Comparison of ENCODE assay signal across 9 cellular contexts in the genomic region with DNA sequence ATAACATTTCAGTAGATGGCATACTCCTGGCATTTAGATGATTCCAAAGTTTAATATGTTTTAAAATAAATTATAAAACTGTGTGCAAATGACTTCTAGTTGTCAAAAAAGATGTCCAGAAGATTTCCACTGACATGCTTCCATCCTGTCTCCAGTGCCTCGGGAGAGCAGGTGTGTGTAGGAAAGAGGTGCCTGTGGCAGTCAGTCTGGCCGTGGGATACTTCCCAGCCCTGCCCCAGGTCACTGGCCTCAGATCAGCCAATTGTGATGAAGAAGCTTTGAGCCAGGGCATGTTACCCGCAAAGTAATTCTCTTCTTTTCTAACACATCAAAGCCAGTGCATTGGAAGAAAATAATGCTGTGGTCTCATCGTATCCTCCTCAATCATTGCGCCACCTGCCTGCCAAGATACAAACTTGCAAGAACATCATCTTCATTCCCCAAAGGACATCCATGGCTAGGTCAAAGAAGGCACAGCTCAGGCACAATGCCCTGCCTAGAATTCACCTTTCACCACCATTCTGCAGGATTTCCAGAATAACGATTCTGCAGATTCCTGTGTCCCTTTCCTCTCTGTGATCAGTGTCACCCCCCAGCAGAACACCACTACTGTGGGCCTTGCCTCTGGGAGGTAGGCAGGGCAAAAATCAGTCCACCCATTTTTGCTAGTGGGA. TPM values are rescaled to one million over a fixed set of nuclear protein-coding genes. Genes with fewer than 3 reads are reported as not detected.
DNase-seq lines count a peak whose midpoint lies in the region; ATAC-seq and TF ChIP-seq lines count a peak whose summit lies in the region.
"Had no signal": no experiment of that assay in that cellular context is flagged by ENCODE, and none has a peak within 500 bp of the region (broad histone marks: within the 10 kb centered on the region; RNA-seq: fewer than 3 reads in every experiment).

No MANE protein-coding gene starts in this region.

- H3K4me1 Mint-ChIP-seq in progenitor cell of endocrine pancreas (ENCODE audit: low read depth): peaks cover 2% of the 10 kb centered on the region

- no peak overlapping the region for H3K4me3 ChIP-seq in HEK293 (ENCODE audit: low read depth, low read length)

- CTCF ChIA-PET in HEK293 (lab: Yijun Ruan, JAX): interaction anchor here (0.6 to 21.0 kb wide), 40 partner anchors 10 to 1554 kb away, joined by 3 to 512 read pairs (median 4); no protein-coding TSS in a partner anchor

- peaks cover 5% of the 10 kb centered on the region for H3K9me3 Mint-ChIP-seq in progenitor cell of endocrine pancreas (ENCODE audit: low read depth)
- H3K9me3 Mint-ChIP-seq: CD8-positive, alpha-beta memory T cell had no signal

- TF ChIP-seq CTCF in HEK293 (tag by site-specific recombination; IDR thresholded peaks at IDR 0.05): no peak
- peak; percentile 50 for TF ChIP-seq CTCF in progenitor cell of endocrine pancreas (IDR thresholded peaks at IDR 0.05; ENCODE audit: unreplicated experiment)

- no peaks in the 10 kb centered on the region for H3K36me3 Mint-ChIP-seq in progenitor cell of endocrine pancreas (ENCODE audit: insufficient read depth)
- H3K36me3 Mint-ChIP-seq: CD8-positive, alpha-beta memory T cell had no signal

- ATAC-seq in esophagus mucosa: peak; percentile 31
- no peak for ATAC-seq in HG03139 (IDR thresholded peaks at IDR 0.05; ENCODE audit: unreplicated experiment)
- ATAC-seq in HG03159 (IDR thresholded peaks at IDR 0.05; ENCODE audit: unreplicated experiment): no peak

- no peak overlapping the region for H3K27ac Mint-ChIP-seq in progenitor cell of endocrine pancreas
- H3K27ac Mint-ChIP-seq: CD8-positive, alpha-beta memory T cell had no signal

- H3K27me3 Mint-ChIP-seq in progenitor cell of endocrine pancreas: peaks cover 44% of the 10 kb centered on the region

- DNase-seq in NCI-H2029 (lab: John Stamatoyannopoulos, UW): peak; percentile 4
- no peak for DNase-seq in NCI-H2029 treated with DMSO at 0.1 percent for 48 hours (lab: John Stamatoyannopoulos, UW)
- DNase-seq in SK-MEL-5 (ENCODE audit: low read depth, low spot score): peak; percentile 62
- no peak for DNase-seq in progenitor cell of endocrine pancreas (ENCODE audit: low spot score, unreplicated experiment)

- no peaks in the 10 kb centered on the region for H3K36me3 ChIP-seq in HEK293 (ENCODE audit: control insufficient read depth in 2 of 2, insufficient read depth in 1 of 2, low read length in 2 of 2)

- no peak overlapping the region for H3K4me3 Mint-ChIP-seq in progenitor cell of endocrine pancreas (ENCODE audit: low read depth)
- H3K4me3 Mint-ChIP-seq: CD8-positive, alpha-beta memory T cell had no signal

- H3K9me3 ChIP-seq in HEK293 (ENCODE audit: control insufficient read depth, insufficient read depth, low read depth, low read length): no peaks in the 10 kb centered on the region

- no peaks in the 10 kb centered on the region for H3K4me1 ChIP-seq in HEK293 (ENCODE audit: control insufficient read depth, insufficient read depth, low read length)

- in situ Hi-C loops in SK-MEL-5 (cut with HindIII; ENCODE audit: low pct_unique_long_range_greater_than_20kb, low sequenced_read_pairs): no loop called here

- no peak overlapping the region for H3K27ac ChIP-seq in HEK293 (ENCODE audit: extremely low read depth, low read depth, low read length)

- POLR2A ChIA-PET in HEK293 (lab: Yijun Ruan, JAX): interaction anchor here (0.7 kb wide), 3 partner anchors 47 to 472 kb away, joined by 3 to 6 read pairs (median 4); no protein-coding TSS in a partner anchor

TF ChIP-seq in HEK293, 187 proteins besides CTCF, POLR2A, EP300 and RAD21 (continues in another document):
- TF ChIP-seq ZNF558 (tag by site-specific recombination; IDR thresholded peaks at IDR 0.05) (no peak), OVOL3 (tag by site-specific recombination; IDR thresholded peaks at IDR 0.05) (0 out of 2 replicates have a peak, but pooled peaks have one; percentile 14), TRIM28 (IDR thresholded peaks at IDR 0.05; ENCODE audit: borderline replicate concordance, low read length) (peak; percentile 91), ZNF19 (tag by site-specific recombination; IDR thresholded peaks at IDR 0.05; ENCODE audit: low read depth) (no peak), ZNF654 (tag by site-specific recombination; IDR thresholded peaks at IDR 0.05; ENCODE audit: low read depth) (peak; percentile 60), ZNF510 (tag by site-specific recombination; IDR thresholded peaks at IDR 0.05; ENCODE audit: insufficient replicate concordance) (peak; percentile 49), ZSCAN30 (tag by site-specific recombination; IDR thresholded peaks at IDR 0.05) (0 out of 2 replicates have a peak, but pooled peaks have one; percentile 50), MEIS1 (CRISPR knock-in tag; IDR thresholded peaks at IDR 0.05; ENCODE audit: borderline replicate concordance) (no peak), ZBTB17 (tag by site-specific recombination; IDR thresholded peaks at IDR 0.05) (0 out of 2 replicates have a peak, but pooled peaks have one; percentile 21), ZNF175 (tag by site-specific recombination; IDR thresholded peaks at IDR 0.05) (no peak), ZNF335 (tag by site-specific recombination; conservative IDR thresholded peaks at IDR 0.05) (no peak), ZNF580 (tag by site-specific recombination; IDR thresholded peaks at IDR 0.05) (0 out of 2 replicates have a peak, but pooled peaks have one; percentile 8), ZFP41 (tag by site-specific recombination; IDR thresholded peaks at IDR 0.05; ENCODE audit: borderline replicate concordance) (no peak), ZNF214 (tag by site-specific recombination; IDR thresholded peaks at IDR 0.05; ENCODE audit: borderline replicate concordance) (no peak), SETDB1 (IDR thresholded peaks at IDR 0.05; ENCODE audit: insufficient read length, low read length) (peak; percentile 77), ZNF670 (tag by site-specific recombination; IDR thresholded peaks at IDR 0.05; ENCODE audit: low read depth) (no peak), ZNF133 (tag by site-specific recombination; IDR thresholded peaks at IDR 0.05) (peak; percentile 100)
- TF ChIP-seq, protein P1, sequence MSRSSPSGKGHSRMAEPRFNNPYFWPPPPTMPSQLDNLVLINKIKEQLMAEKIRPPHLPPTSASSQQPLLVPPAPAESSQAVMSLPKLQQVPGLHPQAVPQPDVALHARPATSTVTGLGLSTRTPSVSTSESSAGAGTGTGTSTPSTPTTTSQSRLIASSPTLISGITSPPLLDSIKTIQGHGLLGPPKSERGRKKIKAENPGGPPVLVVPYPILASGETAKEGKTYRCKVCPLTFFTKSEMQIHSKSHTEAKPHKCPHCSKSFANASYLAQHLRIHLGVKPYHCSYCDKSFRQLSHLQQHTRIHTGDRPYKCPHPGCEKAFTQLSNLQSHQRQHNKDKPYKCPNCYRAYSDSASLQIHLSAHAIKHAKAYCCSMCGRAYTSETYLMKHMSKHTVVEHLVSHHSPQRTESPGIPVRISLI (tag by site-specific recombination; IDR thresholded peaks at IDR 0.05): no peak
- TF ChIP-seq, protein P2, sequence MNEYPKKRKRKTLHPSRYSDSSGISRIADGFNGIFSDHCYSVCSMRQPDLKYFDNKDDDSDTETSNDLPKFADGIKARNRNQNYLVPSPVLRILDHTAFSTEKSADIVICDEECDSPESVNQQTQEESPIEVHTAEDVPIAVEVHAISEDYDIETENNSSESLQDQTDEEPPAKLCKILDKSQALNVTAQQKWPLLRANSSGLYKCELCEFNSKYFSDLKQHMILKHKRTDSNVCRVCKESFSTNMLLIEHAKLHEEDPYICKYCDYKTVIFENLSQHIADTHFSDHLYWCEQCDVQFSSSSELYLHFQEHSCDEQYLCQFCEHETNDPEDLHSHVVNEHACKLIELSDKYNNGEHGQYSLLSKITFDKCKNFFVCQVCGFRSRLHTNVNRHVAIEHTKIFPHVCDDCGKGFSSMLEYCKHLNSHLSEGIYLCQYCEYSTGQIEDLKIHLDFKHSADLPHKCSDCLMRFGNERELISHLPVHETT (tag by site-specific recombination; IDR thresholded peaks at IDR 0.05): no peak
- TF ChIP-seq, protein P3, sequence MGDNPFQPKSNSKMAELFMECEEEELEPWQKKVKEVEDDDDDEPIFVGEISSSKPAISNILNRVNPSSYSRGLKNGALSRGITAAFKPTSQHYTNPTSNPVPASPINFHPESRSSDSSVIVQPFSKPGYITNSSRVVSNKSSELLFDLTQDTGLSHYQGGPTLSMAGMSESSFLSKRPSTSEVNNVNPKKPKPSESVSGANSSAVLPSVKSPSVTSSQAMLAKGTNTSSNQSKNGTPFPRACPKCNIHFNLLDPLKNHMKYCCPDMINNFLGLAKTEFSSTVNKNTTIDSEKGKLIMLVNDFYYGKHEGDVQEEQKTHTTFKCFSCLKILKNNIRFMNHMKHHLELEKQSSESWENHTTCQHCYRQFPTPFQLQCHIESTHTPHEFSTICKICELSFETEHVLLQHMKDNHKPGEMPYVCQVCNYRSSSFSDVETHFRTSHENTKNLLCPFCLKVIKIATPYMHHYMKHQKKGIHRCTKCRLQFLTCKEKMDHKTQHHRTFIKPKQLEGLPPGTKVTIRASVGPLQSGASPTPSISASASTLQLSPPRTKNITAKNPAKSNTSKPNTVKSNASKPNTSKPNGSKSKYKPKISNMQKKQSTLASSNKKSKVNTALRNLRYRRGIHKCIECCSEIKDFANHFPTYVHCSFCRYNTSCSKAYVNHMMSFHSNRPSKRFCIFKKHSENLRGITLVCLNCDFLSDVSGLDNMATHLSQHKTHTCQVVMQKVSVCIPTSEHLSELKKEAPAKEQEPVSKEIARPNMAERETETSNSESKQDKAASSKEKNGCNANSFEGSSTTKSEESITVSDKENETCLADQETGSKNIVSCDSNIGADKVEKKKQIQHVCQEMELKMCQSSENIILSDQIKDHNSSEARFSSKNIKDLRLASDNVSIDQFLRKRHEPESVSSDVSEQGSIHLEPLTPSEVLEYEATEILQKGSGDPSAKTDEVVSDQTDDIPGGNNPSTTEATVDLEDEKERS (tag by site-specific recombination; IDR thresholded peaks at IDR 0.05): no peak

RNA-seq across cellular contexts. Expression of gene KCNMA1, which starts 6.3 kb away (rescaled TPM):
- total RNA-seq in SK-MEL-5 (2014; rRNA removed; shearing (Covaris generic)): not detected in 2 replicates
- polyA plus RNA-seq in SK-MEL-5 (2015; cell fraction: cytosol; rRNA removed): 0.13 TPM in 1 of 2 replicates, not detected in the other
- polyA plus RNA-seq in SK-MEL-5 (2015; cell fraction: nucleus; rRNA removed): 0.27 and 0.41 TPM in 2 replicates
- total RNA-seq in esophagus mucosa (5.4 TPM), progenitor cell of endocrine pancreas (5.8 and 7.3 TPM in 2 replicates)
- polyA plus RNA-seq: CD8-positive, alpha-beta memory T cell had no signal

Comparison
In these comparisons a context has a peak if more than half of its experiments do, and no peak if none do; other contexts are left out.
1. DNase-seq: peak in NCI-H2029 (single experiment) and SK-MEL-5 (single experiment); none in NCI-H2029 treated with DMSO at 0.1 percent for 48 hours (single experiment) and progenitor cell of endocrine pancreas (single experiment).